Comparison of ENCODE assay signal across 11 cellular contexts in genomic region chr15:57865294-57865693, GRCh38.
DNase-seq lines count a peak whose midpoint lies in the region; ATAC-seq and TF ChIP-seq lines count a peak whose summit lies in the region.
"Had no signal": no experiment of that assay in that cellular context is flagged by ENCODE, and none has a peak within 500 bp of the region (broad histone marks: within the 10 kb centered on the region; RNA-seq: fewer than 3 reads in every experiment).

No MANE protein-coding gene starts in this region.

- peaks cover 0 to 2% (median 0%) of the 10 kb centered on the region in 12 donors for H3K9me3 ChIP-seq in heart left ventricle
- H3K9me3 ChIP-seq in SK-N-SH = no peaks in the 10 kb centered on the region
- H3K9me3 ChIP-seq in hepatocyte (ENCODE audit: low read depth) = no peaks in the 10 kb centered on the region
- H3K9me3 ChIP-seq in upper lobe of right lung = no peaks in the 10 kb centered on the region

- no peaks in the 10 kb centered on the region for H4K20me1 ChIP-seq in SK-N-SH (ENCODE audit: insufficient read depth)
- no peaks in the 10 kb centered on the region for H4K20me1 ChIP-seq in hepatocyte (ENCODE audit: insufficient read depth, poor library complexity, severe bottlenecking)

- no peak overlapping the region for H3K9ac ChIP-seq in SK-N-SH

- H3K36me3 ChIP-seq in heart left ventricle (no peaks in the 10 kb centered on the region), SK-N-SH (replicated peaks in 1 of 2; ENCODE audit: control insufficient read depth in 1 of 2, insufficient read depth in 2 of 2, low read length in 1 of 2) (no peaks in the 10 kb centered on the region), hepatocyte (replicated peaks; ENCODE audit: insufficient read depth, low read depth) (no peaks in the 10 kb centered on the region), upper lobe of right lung (no peaks in the 10 kb centered on the region)

- peaks cover 6% of the 10 kb centered on the region for H3F3A ChIP-seq in SK-N-SH (replicated peaks; ENCODE audit: insufficient read depth)

- H2AFZ ChIP-seq in SK-N-SH (ENCODE audit: low read depth) = no peak overlapping the region
- H2AFZ ChIP-seq in hepatocyte = no peak overlapping the region

- H3K4me1 ChIP-seq in heart left ventricle = peaks cover 0 to 9% (median 0%) of the 10 kb centered on the region in 12 donors
- H3K4me1 ChIP-seq in SK-N-SH (ENCODE audit: control insufficient read depth in 1 of 2, insufficient read depth in 2 of 2, low read depth in 1 of 2, low read length in 1 of 2) = no peaks in the 10 kb centered on the region
- no peaks in the 10 kb centered on the region for H3K4me1 ChIP-seq in hepatocyte (ENCODE audit: insufficient read depth)
- H3K4me1 ChIP-seq in upper lobe of right lung = no peaks in the 10 kb centered on the region

- no peak for TF ChIP-seq EP300 in SK-N-SH (IDR thresholded peaks at IDR 0.05; ENCODE audit: borderline replicate concordance in 1 of 2, low read depth in 1 of 2, low read length in 1 of 2)

- TF ChIP-seq POLR2A in heart left ventricle (IDR thresholded peaks at IDR 0.05) = no peak

- TF ChIP-seq CTCF in heart left ventricle (IDR thresholded peaks at IDR 0.05) (peak in 11 of 12 donors; percentile 23 to 56 (median 40)), SK-N-SH (IDR thresholded peaks at IDR 0.05) (peak; percentile 58), hepatocyte (IDR thresholded peaks at IDR 0.05; ENCODE audit: poor library complexity) (peak; percentile 40), upper lobe of right lung (IDR thresholded peaks at IDR 0.05) (peak; percentile 39)

- intact Hi-C loops in heart left ventricle (cut with DNase I) = loop anchor here in 8 of 10 donors (2.0 to 10.0 kb wide), 7 partner anchors 200 to 320 kb away; partner anchors contain the start of gene ALDH1A2 (in 1 of the 8)
- intact Hi-C loops in left ventricle myocardium superior (cut with micrococcal nuclease) = loop anchor here (5.0 to 10.0 kb wide), 3 partner anchors 202 to 320 kb away; partner anchors contain the start of gene ALDH1A2
- intact Hi-C loops in upper lobe of right lung (cut with DNase I) = no loop called here

- H3K4me3 ChIP-seq in heart left ventricle = no peak overlapping the region
- H3K4me3 ChIP-seq in SK-N-SH (ENCODE audit: low read depth in 2 of 2, low read length in 1 of 2) = no peak overlapping the region
- no peak overlapping the region for H3K4me3 ChIP-seq in hepatocyte
- H3K4me3 ChIP-seq in upper lobe of right lung = no peak overlapping the region

- no peaks in the 10 kb centered on the region for H3K79me2 ChIP-seq in SK-N-SH (ENCODE audit: insufficient read depth)
- H3K79me2 ChIP-seq in hepatocyte = no peaks in the 10 kb centered on the region

- POLR2A ChIA-PET in SK-N-SH (lab: Yijun Ruan, JAX) = no interaction called here

- H3K9me2 ChIP-seq in SK-N-SH = no peaks in the 10 kb centered on the region
- no peaks in the 10 kb centered on the region for H3K9me2 ChIP-seq in hepatocyte (replicated peaks; ENCODE audit: insufficient read depth)

- 89 to 96% (median 94%) methylated on average over 3 of the region's 3 CpGs for WGBS in heart left ventricle, 4 donors
- 72% methylated on average over 3 of the region's 3 CpGs for WGBS in SK-N-SH (ENCODE audit: low lambda C conversion rate)
- 93% methylated on average over 3 of the region's 3 CpGs for WGBS in hepatocyte (ENCODE audit: low lambda C conversion rate, missing lambda C conversion rate)

- DNase-seq in heart left ventricle (no peak), left ventricle myocardium superior (no peak), SK-N-SH (peak; percentile 6), hepatocyte (ENCODE audit: low spot score) (peak; percentile 13), upper lobe of right lung (no peak), substantia nigra (lab: John Stamatoyannopoulos, UW) (no peak), mesenteric fat pad (ENCODE audit: low spot score) (no peak), NCI-H2029 treated with DMSO at 0.1 percent for 48 hours (lab: John Stamatoyannopoulos, UW) (no peak)
- DNase-seq: activated CD4-positive, CD25-positive, alpha-beta regulatory T cell treated with anti-CD3 and anti-CD28 coated beads, Interleukin-2, amount 50 U/mL, for 72 hours; head of caudate nucleus; stimulated activated CD8-positive, alpha-beta memory T cell treated with anti-CD3 and anti-CD28 coated beads, Interleukin-4, amount 100 ng/mL, for 48 hours had no signal

- CTCF ChIA-PET in SK-N-SH (lab: Yijun Ruan, JAX) = interaction anchor here (0.7 to 16.2 kb wide), 18 partner anchors 9 to 318 kb away, joined by 3 to 315 read pairs (median 4); partner anchors contain the start of gene ALDH1A2

- ATAC-seq in heart left ventricle = no peak
- ATAC-seq in left ventricle myocardium superior = no peak
- peak; percentile 59 for ATAC-seq in upper lobe of right lung

- H3K27me3 ChIP-seq in heart left ventricle (peaks cover 0 to 6% (median 0%) of the 10 kb centered on the region in 9 donors), SK-N-SH (ENCODE audit: insufficient read depth) (no peaks in the 10 kb centered on the region), hepatocyte (no peaks in the 10 kb centered on the region), upper lobe of right lung (peaks cover 3% of the 10 kb centered on the region)

- TF ChIP-seq RAD21 in SK-N-SH (IDR thresholded peaks at IDR 0.05; ENCODE audit: low read length) = peak; percentile 27; the same call in 1 of the 2 replicates

- H3K27ac ChIP-seq in heart left ventricle (no peak overlapping the region), SK-N-SH (ENCODE audit: low read depth in 2 of 2, low read length in 1 of 2) (no peak overlapping the region), hepatocyte (no peak overlapping the region), upper lobe of right lung (no peak overlapping the region), substantia nigra (ENCODE audit: low read depth, low read length, poor library complexity, severe bottlenecking) (no peak overlapping the region)

- H3K4me2 ChIP-seq in SK-N-SH = no peak overlapping the region
- no peak overlapping the region for H3K4me2 ChIP-seq in hepatocyte

TF ChIP-seq in SK-N-SH, 30 proteins besides CTCF, POLR2A, EP300 and RAD21:
- no peak for TF ChIP-seq EZH2phosphoT487 (IDR thresholded peaks at IDR 0.05; ENCODE audit: borderline replicate concordance, low read depth)
- no peak for TF ChIP-seq RFX5 (IDR thresholded peaks at IDR 0.05; ENCODE audit: low read length)
- no peak for TF ChIP-seq MAX (IDR thresholded peaks at IDR 0.05; ENCODE audit: low read depth)
- TF ChIP-seq IRF3 (IDR thresholded peaks at IDR 0.05; ENCODE audit: low read depth, low read length) = no peak
- TF ChIP-seq PBX3 (IDR thresholded peaks at IDR 0.05) = no peak
TF ChIP-seq in SK-N-SH: peak in this region for 0.

Comparison
In these comparisons a context has a peak if more than half of its experiments do, and no peak if none do; other contexts are left out.
1. DNase-seq: peak in SK-N-SH (single experiment) and hepatocyte (single experiment); none in heart left ventricle (0 of 5), left ventricle myocardium superior (single experiment), upper lobe of right lung (single experiment), substantia nigra (0 of 49), mesenteric fat pad (single experiment) and NCI-H2029 treated with DMSO at 0.1 percent for 48 hours (single experiment).
2. Peak in every context shown above with its lines, with median percentiles within 50 percentile points of each other: CTCF ChIP-seq.